24 cellular contexts compared by ENCODE assay signal in genomic region chr7:2750054-2750453, GRCh38.
A peak's percentile ranks its signal among the peaks of the same experiment; 100 is the strongest.
DNase-seq lines count a peak whose midpoint lies in the region; ATAC-seq and TF ChIP-seq lines count a peak whose summit lies in the region.
"Had no signal": no experiment of that assay in that cellular context is flagged by ENCODE, and none has a peak within 500 bp of the region (broad histone marks: within the 10 kb centered on the region; RNA-seq: fewer than 3 reads in every experiment).

No MANE protein-coding gene starts in this region.

- peaks cover 8% of the 10 kb centered on the region for H3K36me3 Mint-ChIP-seq in activated naive CD4-positive, alpha-beta T cell treated with anti-CD3 and anti-CD28 coated beads for 36 hours (ENCODE audit: low read depth)

- H3K27me3 ChIP-seq in BE2C (no peaks in the 10 kb centered on the region), H7 (ENCODE audit: control insufficient read depth, insufficient read depth, low read length) (no peaks in the 10 kb centered on the region), Peyer's patch (no peaks in the 10 kb centered on the region)
- H3K27me3 ChIP-seq: BLaER1 treated with 17β-estradiol and CSF1 and Interleukin-3, amounts not matched to agents 10 nM and 100 nM; body of pancreas; tibial nerve had no signal

- CTCF ChIA-PET in activated naive CD4-positive, alpha-beta T cell treated with anti-CD3 and anti-CD28 coated beads for 36 hours (lab: Charles Lee) = no interaction called here

- H3K4me1 Mint-ChIP-seq in activated naive CD4-positive, alpha-beta T cell treated with anti-CD3 and anti-CD28 coated beads for 36 hours (ENCODE audit: low read depth) = no peaks in the 10 kb centered on the region

- H3K9me3 ChIP-seq in BE2C = no peaks in the 10 kb centered on the region
- no peaks in the 10 kb centered on the region for H3K9me3 ChIP-seq in Peyer's patch
- H3K9me3 ChIP-seq: body of pancreas, mucosa of descending colon, tibial nerve had no signal

- TF ChIP-seq CTCF in BE2C (IDR thresholded peaks at IDR 0.05; ENCODE audit: low read depth, low read length) = peak; percentile 37; the same call in 1 of the 2 replicates
- no peak for TF ChIP-seq CTCF in Peyer's patch (IDR thresholded peaks at IDR 0.05)

- DNase-seq in BE2C (peak; percentile 57), H7 (peak; percentile 37), SK-N-DZ (ENCODE audit: low spot score) (peak; percentile 60), islet precursor cell (peak; percentile 86), Peyer's patch (no peak), NCI-H1048 (lab: John Stamatoyannopoulos, UW) (no peak)
- no peak for DNase-seq in activated naive CD4-positive, alpha-beta T cell treated with anti-CD3 and anti-CD28 coated beads for 36 hours
- DNase-seq: ACHN; activated CD4-positive, alpha-beta T cell treated with anti-CD3 and anti-CD28 coated beads for 4 hours; activated naive CD4-positive, alpha-beta T cell; activated T-cell treated with anti-CD3 and anti-CD28 coated beads, Interleukin-2, amount 50 U/mL, for 1 hour; body of pancreas; COR-L47; DMS79; mucosa of descending colon; MV-4-11; NCI-H146; NCI-H446 treated with DMSO at 0.1 percent for 48 hours; NCI-H82 had no signal

- H3K27ac ChIP-seq in Peyer's patch = no peak overlapping the region
- H3K27ac ChIP-seq: BLaER1 treated with 17β-estradiol and CSF1 and Interleukin-3, amounts not matched to agents 10 nM and 100 nM; body of pancreas; tibial nerve had no signal

- intact Hi-C loops in activated naive CD4-positive, alpha-beta T cell treated with anti-CD3 and anti-CD28 coated beads for 36 hours (cut with micrococcal nuclease) = loop anchor here (10.0 kb wide), 1 partner anchor 315 kb away; no protein-coding TSS in a partner anchor

- H3K36me3 ChIP-seq in BE2C (no peaks in the 10 kb centered on the region), H7 (replicated peaks; ENCODE audit: control insufficient read depth, insufficient read depth, low read length) (no peaks in the 10 kb centered on the region; the same call in 1 of the 2 replicates), Peyer's patch (no peaks in the 10 kb centered on the region)
- H3K36me3 ChIP-seq: tibial nerve had no signal

- H3K27me3 Mint-ChIP-seq in activated naive CD4-positive, alpha-beta T cell treated with anti-CD3 and anti-CD28 coated beads for 36 hours (ENCODE audit: low read depth) = no peaks in the 10 kb centered on the region
- H3K27me3 Mint-ChIP-seq: natural killer cell treated with Interleukin-12 subunit alpha and Interleukin-12 subunit beta and Interleukin-15 and Interleukin-18, amount 100 ng/mL, for 72 hours had no signal

- no peak overlapping the region for H3K27ac Mint-ChIP-seq in activated naive CD4-positive, alpha-beta T cell treated with anti-CD3 and anti-CD28 coated beads for 36 hours
- H3K27ac Mint-ChIP-seq: natural killer cell treated with Interleukin-12 subunit alpha and Interleukin-12 subunit beta and Interleukin-15 and Interleukin-18, amount 100 ng/mL, for 72 hours; T-helper 2 cell treated with Interferon-gamma antibody and Interleukin-4, amounts not matched to agents 5 μg/mL and 100 μg/mL, for 36 hours had no signal

- no peaks in the 10 kb centered on the region for H3K9me3 Mint-ChIP-seq in activated naive CD4-positive, alpha-beta T cell treated with anti-CD3 and anti-CD28 coated beads for 36 hours
- H3K9me3 Mint-ChIP-seq: natural killer cell treated with Interleukin-12 subunit alpha and Interleukin-12 subunit beta and Interleukin-15 and Interleukin-18, amount 100 ng/mL, for 72 hours; T-helper 2 cell treated with Interferon-gamma antibody and Interleukin-4, amounts not matched to agents 5 μg/mL and 100 μg/mL, for 36 hours had no signal

- peaks cover 8% of the 10 kb centered on the region for H3K4me1 ChIP-seq in BE2C
- H3K4me1 ChIP-seq in Peyer's patch = no peaks in the 10 kb centered on the region
- H3K4me1 ChIP-seq: body of pancreas, tibial nerve had no signal

- ATAC-seq in GM21528 (IDR thresholded peaks at IDR 0.05; ENCODE audit: low FRiP score, unreplicated experiment) = no peak
- ATAC-seq: body of pancreas; mucosa of descending colon; natural killer cell treated with Interleukin-12 subunit alpha and Interleukin-12 subunit beta and Interleukin-15 and Interleukin-18, amount 100 ng/mL, for 72 hours had no signal

- H3K4me3 ChIP-seq in BE2C (ENCODE audit: low read depth, low read length) (no peak overlapping the region), H7 (ENCODE audit: insufficient read depth, low read depth, low read length) (no peak overlapping the region), Peyer's patch (no peak overlapping the region)
- H3K4me3 ChIP-seq: body of pancreas, mucosa of descending colon, tibial nerve had no signal

- H3K4me3 Mint-ChIP-seq in activated naive CD4-positive, alpha-beta T cell treated with anti-CD3 and anti-CD28 coated beads for 36 hours = no peak overlapping the region
- H3K4me3 Mint-ChIP-seq: natural killer cell treated with Interleukin-12 subunit alpha and Interleukin-12 subunit beta and Interleukin-15 and Interleukin-18, amount 100 ng/mL, for 72 hours; T-helper 2 cell treated with Interferon-gamma antibody and Interleukin-4, amounts not matched to agents 5 μg/mL and 100 μg/mL, for 36 hours had no signal

- no peak for TF ChIP-seq POLR2A in Peyer's patch (IDR thresholded peaks at IDR 0.05)

Comparison
In these comparisons a context has a peak if more than half of its experiments do, and no peak if none do; other contexts are left out.
1. DNase-seq: peak in BE2C (single experiment), H7 (single experiment), SK-N-DZ (single experiment) and islet precursor cell (single experiment); none in Peyer's patch (0 of 3), NCI-H1048 (single experiment) and activated naive CD4-positive, alpha-beta T cell treated with anti-CD3 and anti-CD28 coated beads for 36 hours (single experiment).